In the genomic region with DNA sequence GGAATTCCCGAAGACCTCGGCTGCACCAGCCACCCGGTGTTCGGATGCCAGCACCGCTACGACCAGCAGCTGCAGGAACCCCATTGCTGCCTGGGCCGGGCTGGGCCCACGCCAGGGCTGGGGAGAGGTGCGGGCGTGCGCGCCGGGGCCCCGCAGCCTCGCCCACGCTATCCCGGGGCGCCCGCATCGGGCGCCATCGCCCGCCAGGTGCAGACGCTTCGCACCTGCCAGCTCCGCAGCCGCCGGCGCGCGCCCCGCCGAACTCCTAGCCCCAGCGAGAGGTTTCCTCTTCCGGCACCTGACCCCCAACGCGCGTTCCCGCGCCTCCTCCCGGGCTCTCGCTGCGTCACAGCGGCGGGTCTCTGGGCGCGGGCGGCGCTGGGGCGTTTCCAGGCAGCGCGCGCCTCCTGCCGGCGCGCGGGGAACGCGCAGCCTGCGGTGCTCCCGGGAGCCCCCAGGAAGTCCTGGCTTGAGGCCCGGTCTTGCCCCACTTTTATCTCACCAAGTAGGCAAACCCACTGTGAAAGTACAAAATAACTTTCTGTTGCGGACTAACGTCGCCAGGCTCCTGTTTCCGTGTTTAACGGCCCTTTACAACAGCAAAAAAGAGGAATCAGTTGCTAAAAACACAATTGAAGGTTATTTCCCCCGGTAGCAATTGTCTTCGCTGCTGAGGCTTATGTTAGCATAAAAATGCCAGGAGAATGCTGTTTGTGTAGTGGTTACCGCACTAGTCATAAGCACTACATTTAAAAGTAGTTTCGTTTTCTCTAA, we compare ENCODE assay signal across 1 cellular context.
TF ChIP-seq lines count a peak whose summit lies in the region.

TSS of gene TM7SF3 (minus strand) at position 300 of the 774 bp plus-strand sequence. CDS start at position 84, 216 bp downstream.

TF ChIP-seq in liver, 16 proteins besides CTCF, POLR2A, EP300 and RAD21 (continued from another document):
- TF ChIP-seq, protein P1, sequence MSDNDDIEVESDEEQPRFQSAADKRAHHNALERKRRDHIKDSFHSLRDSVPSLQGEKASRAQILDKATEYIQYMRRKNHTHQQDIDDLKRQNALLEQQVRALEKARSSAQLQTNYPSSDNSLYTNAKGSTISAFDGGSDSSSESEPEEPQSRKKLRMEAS (IDR thresholded peaks at IDR 0.05): no peak
- TF ChIP-seq TAF1 (conservative IDR thresholded peaks at IDR 0.05) (no peak), FOXA1 (IDR thresholded peaks at IDR 0.05) (no peak)
